ENCODE assay signal across 1 cellular context in the genomic region with DNA sequence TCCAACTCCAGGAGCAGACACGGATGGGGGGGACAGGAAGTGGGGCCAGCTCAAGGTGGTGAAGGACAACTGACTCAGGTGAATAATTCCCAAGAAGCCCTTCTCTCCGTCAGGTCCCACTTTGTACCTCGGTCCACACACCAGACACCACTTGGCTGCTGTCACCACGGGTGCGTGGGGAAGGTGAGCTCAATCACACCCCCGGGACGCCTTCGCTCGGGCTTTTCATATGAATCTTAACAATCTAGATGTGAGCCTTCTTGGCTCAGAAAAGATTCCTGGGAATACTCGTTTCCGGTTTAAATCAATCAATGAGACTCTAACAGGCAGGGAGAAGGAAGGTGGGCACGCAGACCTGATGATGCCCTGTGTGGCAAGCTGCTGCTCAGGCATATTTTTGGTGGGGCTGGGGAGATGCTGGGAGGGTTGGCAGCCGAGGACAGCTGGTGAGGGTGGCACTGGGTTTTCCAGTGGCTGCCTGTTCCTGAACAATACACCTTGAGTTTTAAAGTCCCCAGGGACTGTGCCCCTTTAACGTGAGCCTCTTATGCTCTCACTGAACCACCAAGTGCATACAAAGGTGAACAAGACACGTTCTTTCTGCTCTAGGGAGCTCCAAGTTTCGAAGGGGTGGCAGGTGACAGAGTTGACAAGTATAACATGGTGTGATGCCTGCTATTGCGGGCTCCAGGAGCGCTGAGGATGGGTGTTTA.
TF ChIP-seq lines count a peak whose summit lies in the region.

No MANE protein-coding gene starts in this region.

TF ChIP-seq in HepG2, 621 proteins besides CTCF, POLR2A, EP300 and RAD21:
- no peak for TF ChIP-seq MNT (IDR thresholded peaks at IDR 0.05)
- TF ChIP-seq, protein P1, sequence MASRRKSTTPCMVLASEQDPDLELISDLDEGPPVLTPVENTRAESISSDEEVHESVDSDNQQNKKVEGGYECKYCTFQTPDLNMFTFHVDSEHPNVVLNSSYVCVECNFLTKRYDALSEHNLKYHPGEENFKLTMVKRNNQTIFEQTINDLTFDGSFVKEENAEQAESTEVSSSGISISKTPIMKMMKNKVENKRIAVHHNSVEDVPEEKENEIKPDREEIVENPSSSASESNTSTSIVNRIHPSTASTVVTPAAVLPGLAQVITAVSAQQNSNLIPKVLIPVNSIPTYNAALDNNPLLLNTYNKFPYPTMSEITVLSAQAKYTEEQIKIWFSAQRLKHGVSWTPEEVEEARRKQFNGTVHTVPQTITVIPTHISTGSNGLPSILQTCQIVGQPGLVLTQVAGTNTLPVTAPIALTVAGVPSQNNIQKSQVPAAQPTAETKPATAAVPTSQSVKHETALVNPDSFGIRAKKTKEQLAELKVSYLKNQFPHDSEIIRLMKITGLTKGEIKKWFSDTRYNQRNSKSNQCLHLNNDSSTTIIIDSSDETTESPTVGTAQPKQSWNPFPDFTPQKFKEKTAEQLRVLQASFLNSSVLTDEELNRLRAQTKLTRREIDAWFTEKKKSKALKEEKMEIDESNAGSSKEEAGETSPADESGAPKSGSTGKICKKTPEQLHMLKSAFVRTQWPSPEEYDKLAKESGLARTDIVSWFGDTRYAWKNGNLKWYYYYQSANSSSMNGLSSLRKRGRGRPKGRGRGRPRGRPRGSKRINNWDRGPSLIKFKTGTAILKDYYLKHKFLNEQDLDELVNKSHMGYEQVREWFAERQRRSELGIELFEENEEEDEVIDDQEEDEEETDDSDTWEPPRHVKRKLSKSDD (CRISPR knock-in tag; IDR thresholded peaks at IDR 0.05; ENCODE audit: low read depth), result no peak
